17 cellular contexts compared by ENCODE assay signal in the genomic region with DNA sequence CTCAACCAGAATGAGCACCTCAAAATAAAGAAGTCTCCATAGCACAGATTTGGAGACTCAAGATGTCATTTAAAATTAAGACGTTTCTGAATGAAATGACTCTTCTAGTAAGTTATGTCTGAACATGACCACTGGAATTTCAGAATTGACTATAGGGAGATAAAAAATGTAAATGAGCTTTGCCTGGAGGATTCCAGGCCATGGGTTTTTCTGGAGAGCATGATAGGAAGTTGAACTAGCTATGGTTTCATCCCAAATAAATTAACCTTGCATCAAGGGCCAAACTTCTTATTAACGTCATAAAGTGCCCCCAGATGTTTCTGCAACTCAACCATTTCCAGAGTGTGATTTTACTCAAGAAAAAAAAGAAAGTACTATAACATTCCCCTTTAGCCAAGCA.
A peak's percentile ranks its signal among the peaks of the same experiment; 100 is the strongest.
DNase-seq lines count a peak whose midpoint lies in the region; ATAC-seq and TF ChIP-seq lines count a peak whose summit lies in the region.
"Had no signal": no experiment of that assay in that cellular context is flagged by ENCODE, and none has a peak within 500 bp of the region (broad histone marks: within the 10 kb centered on the region; RNA-seq: fewer than 3 reads in every experiment).

No MANE protein-coding gene starts in this region.

- TF ChIP-seq CTCF in fibroblast of pulmonary artery (IDR thresholded peaks at IDR 0.05; ENCODE audit: low read length, missing control alignments), result no peak

- H3K4me3 ChIP-seq in fibroblast of pulmonary artery (replicated peaks; ENCODE audit: low read depth, low read length), result no peak overlapping the region

- DNase-seq in GM04503 (ENCODE audit: low read depth) (peak; percentile 7), astrocyte of the hippocampus (ENCODE audit: low read depth, low spot score) (peak; percentile 41), fibroblast of pulmonary artery (ENCODE audit: low read depth) (peak; percentile 13), NCI-H2171 (lab: John Stamatoyannopoulos, UW) (no peak), NCI-H2196 (lab: John Stamatoyannopoulos, UW; ENCODE audit: unreplicated experiment) (no peak), erythroblast (lab: John Stamatoyannopoulos, UW) (no peak)
- DNase-seq: Calu3; CD4-positive, alpha-beta memory T cell; DMS53; Kasumi-1; NCI-H1105; NCI-H1694; NCI-H2107; NCI-H526 treated with DMSO at 0.1 percent for 48 hours; SHP77 treated with DMSO at 0.1 percent for 48 hours had no signal

- no peak for ATAC-seq in GM18868 (IDR thresholded peaks at IDR 0.05; ENCODE audit: unreplicated experiment)
- ATAC-seq: SK-N-SH treated with all-trans-retinoic acid at 6 μM for 48 hours had no signal

- no peak for TF ChIP-seq POLR2A in erythroblast (IDR thresholded peaks at IDR 0.05; ENCODE audit: low read length)

Comparison
In these comparisons a context has a peak if more than half of its experiments do, and no peak if none do; other contexts are left out.
1. DNase-seq: peak in GM04503 (single experiment), astrocyte of the hippocampus (single experiment) and fibroblast of pulmonary artery (single experiment); none in NCI-H2171 (single experiment), NCI-H2196 (single experiment) and erythroblast (0 of 2).